In the genomic region with DNA sequence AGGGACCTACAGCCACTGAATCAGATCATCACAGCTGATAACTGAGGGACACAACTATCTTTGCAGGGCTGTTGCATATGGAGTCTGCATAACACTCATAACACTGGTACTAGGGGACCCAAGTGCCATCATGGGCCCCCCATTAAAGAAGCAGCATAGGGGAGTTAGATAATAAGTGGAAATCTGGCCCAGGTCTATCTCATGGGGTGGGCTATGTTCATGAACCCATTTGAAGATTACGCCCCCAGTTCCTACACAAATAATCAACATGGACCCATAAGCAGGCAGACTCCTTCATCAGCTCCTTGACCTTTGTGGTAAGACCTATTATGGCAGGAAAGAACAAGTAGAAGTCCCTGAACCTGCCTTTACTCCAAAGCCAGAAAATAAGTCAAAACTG, we compare ENCODE assay signal across 18 cellular contexts. TPM values are rescaled to one million over a fixed set of nuclear protein-coding genes. Genes with fewer than 3 reads are reported as not detected.
DNase-seq lines count a peak whose midpoint lies in the region; ATAC-seq and TF ChIP-seq lines count a peak whose summit lies in the region.
"Had no signal": no experiment of that assay in that cellular context is flagged by ENCODE, and none has a peak within 500 bp of the region (broad histone marks: within the 10 kb centered on the region; RNA-seq: fewer than 3 reads in every experiment).

No MANE protein-coding gene starts in this region.

- H3K27ac ChIP-seq in esophagus muscularis mucosa (replicated peaks in 1 of 4): no peak overlapping the region
- H3K27ac ChIP-seq in testis: peak overlapping the region in 1 of 2 donors; percentile 60

- POLR2A ChIA-PET in activated CD4-positive, alpha-beta memory T cell treated with anti-CD3 and anti-CD28 coated beads, Interleukin-2, amount 10 ng/mL, durations not matched to agents 7 days and 5 days (lab: Charles Lee): no interaction called here
- POLR2A ChIA-PET in activated CD4-positive, alpha-beta memory T cell treated with anti-CD3 and anti-CD28 coated beads for 36 hours (lab: Charles Lee): no interaction called here

- TF ChIP-seq POLR2A in esophagus muscularis mucosa (IDR thresholded peaks at IDR 0.05; ENCODE audit: low read depth): no peak
- no peak for TF ChIP-seq POLR2A in testis (IDR thresholded peaks at IDR 0.05)

- peak; percentile 11 for DNase-seq in activated CD4-positive, alpha-beta memory T cell treated with anti-CD3 and anti-CD28 coated beads, Interleukin-2, amount 10 ng/mL, durations not matched to agents 7 days and 5 days
- no peak for DNase-seq in activated CD4-positive, alpha-beta memory T cell treated with anti-CD3 and anti-CD28 coated beads for 36 hours
- peak; percentile 55 for DNase-seq in esophagus muscularis mucosa (ENCODE audit: extremely low spot score)
- DNase-seq in testis: peak; percentile 12
- no peak for DNase-seq in left cardiac atrium
- DNase-seq in nucleus accumbens (lab: John Stamatoyannopoulos, UW): no peak
- DNase-seq: C1 segment of cervical spinal cord; Calu3; CD4-positive, alpha-beta memory T cell; COR-L47; DMS153; DND-41; GOT3; H7; HCEC 1CT had no signal

- peaks cover 2% of the 10 kb centered on the region for H3K4me1 Mint-ChIP-seq in activated CD4-positive, alpha-beta memory T cell treated with anti-CD3 and anti-CD28 coated beads, Interleukin-2, amount 10 ng/mL, durations not matched to agents 7 days and 5 days
- H3K4me1 Mint-ChIP-seq in activated CD4-positive, alpha-beta memory T cell treated with anti-CD3 and anti-CD28 coated beads for 36 hours (ENCODE audit: low read depth): no peaks in the 10 kb centered on the region
- H3K4me1 Mint-ChIP-seq: CD4-positive, alpha-beta memory T cell had no signal

- 93% methylated on average over 1 of the region's 1 CpG for WGBS in esophagus muscularis mucosa
- 44 to 69% methylated on average over 1 of the region's 1 CpG for WGBS in testis, 2 donors

- no peak overlapping the region for H3K4me3 Mint-ChIP-seq in activated CD4-positive, alpha-beta memory T cell treated with anti-CD3 and anti-CD28 coated beads, Interleukin-2, amount 10 ng/mL, durations not matched to agents 7 days and 5 days
- H3K4me3 Mint-ChIP-seq in activated CD4-positive, alpha-beta memory T cell treated with anti-CD3 and anti-CD28 coated beads for 36 hours: no peak overlapping the region
- H3K4me3 Mint-ChIP-seq: CD4-positive, alpha-beta memory T cell had no signal

- H3K27me3 ChIP-seq in esophagus muscularis mucosa: peaks cover 0 to 34% (median 0%) of the 10 kb centered on the region in 4 donors
- no peaks in the 10 kb centered on the region for H3K27me3 ChIP-seq in testis

- H3K9me3 Mint-ChIP-seq in activated CD4-positive, alpha-beta memory T cell treated with anti-CD3 and anti-CD28 coated beads, Interleukin-2, amount 10 ng/mL, durations not matched to agents 7 days and 5 days: peaks cover 11% of the 10 kb centered on the region
- H3K9me3 Mint-ChIP-seq in activated CD4-positive, alpha-beta memory T cell treated with anti-CD3 and anti-CD28 coated beads for 36 hours: peaks cover 14% of the 10 kb centered on the region

- H3K4me3 ChIP-seq in esophagus muscularis mucosa (no peak overlapping the region), testis (no peak overlapping the region)

- no peaks in the 10 kb centered on the region for H3K36me3 Mint-ChIP-seq in activated CD4-positive, alpha-beta memory T cell treated with anti-CD3 and anti-CD28 coated beads, Interleukin-2, amount 10 ng/mL, durations not matched to agents 7 days and 5 days (ENCODE audit: low read depth)
- no peaks in the 10 kb centered on the region for H3K36me3 Mint-ChIP-seq in activated CD4-positive, alpha-beta memory T cell treated with anti-CD3 and anti-CD28 coated beads for 36 hours

- no peak for ATAC-seq in left cardiac atrium

- H3K27ac Mint-ChIP-seq in activated CD4-positive, alpha-beta memory T cell treated with anti-CD3 and anti-CD28 coated beads, Interleukin-2, amount 10 ng/mL, durations not matched to agents 7 days and 5 days: no peak overlapping the region
- H3K27ac Mint-ChIP-seq in activated CD4-positive, alpha-beta memory T cell treated with anti-CD3 and anti-CD28 coated beads for 36 hours: no peak overlapping the region
- H3K27ac Mint-ChIP-seq: CD4-positive, alpha-beta memory T cell had no signal

- peaks cover 49% of the 10 kb centered on the region for H3K27me3 Mint-ChIP-seq in activated CD4-positive, alpha-beta memory T cell treated with anti-CD3 and anti-CD28 coated beads, Interleukin-2, amount 10 ng/mL, durations not matched to agents 7 days and 5 days
- peaks cover 29% of the 10 kb centered on the region for H3K27me3 Mint-ChIP-seq in activated CD4-positive, alpha-beta memory T cell treated with anti-CD3 and anti-CD28 coated beads for 36 hours

- TF ChIP-seq EP300 in esophagus muscularis mucosa (IDR thresholded peaks at IDR 0.05): no peak

- H3K36me3 ChIP-seq in esophagus muscularis mucosa: no peaks in the 10 kb centered on the region
- H3K36me3 ChIP-seq in testis (ENCODE audit: low read depth, missing control alignments): no peaks in the 10 kb centered on the region

- intact Hi-C loops in activated CD4-positive, alpha-beta memory T cell treated with anti-CD3 and anti-CD28 coated beads for 36 hours (cut with micrococcal nuclease): no loop called here
- intact Hi-C loops in esophagus muscularis mucosa (cut with DNase I) (no loop called here), testis (cut with DNase I; ENCODE audit: low total_unique reads) (no loop called here), left cardiac atrium (cut with DNase I) (no loop called here)

- no peaks in the 10 kb centered on the region for H3K4me1 ChIP-seq in esophagus muscularis mucosa
- no peaks in the 10 kb centered on the region for H3K4me1 ChIP-seq in testis

- TF ChIP-seq CTCF in esophagus muscularis mucosa (IDR thresholded peaks at IDR 0.05): no peak
- TF ChIP-seq CTCF in testis (IDR thresholded peaks at IDR 0.05): no peak

- H3K9me3 ChIP-seq in esophagus muscularis mucosa (peaks cover 0 to 16% (median 4%) of the 10 kb centered on the region in 4 donors), testis (no peaks in the 10 kb centered on the region)

- CTCF ChIA-PET in activated CD4-positive, alpha-beta memory T cell treated with anti-CD3 and anti-CD28 coated beads, Interleukin-2, amount 10 ng/mL, durations not matched to agents 7 days and 5 days (lab: Charles Lee): no interaction called here
- CTCF ChIA-PET in activated CD4-positive, alpha-beta memory T cell treated with anti-CD3 and anti-CD28 coated beads for 36 hours (lab: Charles Lee): no interaction called here

RNA-seq across cellular contexts. Expression of gene ASCL2, which starts 48.8 kb away (rescaled TPM):
- under 1 TPM; 0.35 to 0.68 TPM for total RNA-seq in activated CD4-positive, alpha-beta memory T cell treated with anti-CD3 and anti-CD28 coated beads, Interleukin-2, amount 10 ng/mL, durations not matched to agents 7 days and 5 days
- 1 to 10 TPM; 1.5 to 2.0 TPM for total RNA-seq in activated CD4-positive, alpha-beta memory T cell treated with anti-CD3 and anti-CD28 coated beads for 36 hours
- total RNA-seq in esophagus muscularis mucosa (under 1 TPM in 3 of 4 donors, not detected in 1; 0.32 to 0.83 (median 0.42) TPM), testis (1 to 10 TPM; 4.8 to 5.8 TPM), left cardiac atrium (under 1 TPM; 0.39 to 0.50 TPM)
- polyA plus RNA-seq in testis (ENCODE audit: insufficient read depth, low read depth, low replicate concordance): 1.3 TPM
- total RNA-seq: A172, A673, Calu3 had no signal
- polyA plus RNA-seq: BJ had no signal

RNA-seq across cellular contexts. Expression of gene TH, which starts 50.0 kb away (rescaled TPM):
- not detected for total RNA-seq in activated CD4-positive, alpha-beta memory T cell treated with anti-CD3 and anti-CD28 coated beads, Interleukin-2, amount 10 ng/mL, durations not matched to agents 7 days and 5 days
- not detected for total RNA-seq in activated CD4-positive, alpha-beta memory T cell treated with anti-CD3 and anti-CD28 coated beads for 36 hours
- total RNA-seq in esophagus muscularis mucosa (1 to 10 TPM in 1 of 4 donors, not detected in 3; 1.3 TPM), testis (1 to 10 TPM; 1.1 to 2.0 TPM), left cardiac atrium (not detected)
- polyA plus RNA-seq in testis (ENCODE audit: insufficient read depth, low read depth, low replicate concordance): 1.2 TPM
- total RNA-seq: A673; Calu3; CD4-positive, alpha-beta memory T cell; H7 had no signal
- polyA plus RNA-seq: BJ; CD4-positive, alpha-beta memory T cell had no signal

Comparison
In these comparisons a context has a peak if more than half of its experiments do, and no peak if none do; other contexts are left out.
1. DNase-seq: peak in activated CD4-positive, alpha-beta memory T cell treated with anti-CD3 and anti-CD28 coated beads, Interleukin-2, amount 10 ng/mL, durations not matched to agents 7 days and 5 days (single experiment), esophagus muscularis mucosa (single experiment) and testis (single experiment); none in activated CD4-positive, alpha-beta memory T cell treated with anti-CD3 and anti-CD28 coated beads for 36 hours (single experiment), left cardiac atrium (single experiment) and nucleus accumbens (0 of 56).